ENCODE assay signal across 7 cellular contexts in genomic region chrX:120485562-120486520, GRCh38. TPM values are rescaled to one million over a fixed set of nuclear protein-coding genes. Genes with fewer than 3 reads are reported as not detected.
DNase-seq lines count a peak whose midpoint lies in the region; ATAC-seq and TF ChIP-seq lines count a peak whose summit lies in the region.

No MANE protein-coding gene starts in this region.

- ATAC-seq in GM18502 (IDR thresholded peaks at IDR 0.05; ENCODE audit: poor library complexity, unreplicated experiment): peak; percentile 87
- ATAC-seq in HG02884 (IDR thresholded peaks at IDR 0.05; ENCODE audit: unreplicated experiment): peak; percentile 79
- peak; percentile 93 for ATAC-seq in sciatic nerve

- in situ Hi-C loops in brain microvascular endothelial cell (cut with HindIII; ENCODE audit: low pct_ligation_motif_present, low sequenced_read_pairs): no loop called here

- no peaks in the 10 kb centered on the region for H3K36me3 ChIP-seq in brain microvascular endothelial cell (replicated peaks)

- intact Hi-C loops in sciatic nerve (cut with DNase I): no loop called here

- H3K4me3 ChIP-seq in brain microvascular endothelial cell (ENCODE audit: low read depth, low read length): peak overlapping the region; percentile 56

- TF ChIP-seq CTCF in brain microvascular endothelial cell (IDR thresholded peaks at IDR 0.05; ENCODE audit: low read depth, low read length, missing control alignments): peak; percentile 64

- peak; percentile 49 to 51 for DNase-seq in NCI-H187 (lab: John Stamatoyannopoulos, UW)
- peak; percentile 28 for DNase-seq in T1000 (lab: John Stamatoyannopoulos, UW)
- peak; percentile 73 for DNase-seq in brain microvascular endothelial cell
- DNase-seq in iPS DF 4.7 (ENCODE audit: extremely low read depth, low spot score): peak; percentile 30
- peak; percentile 85 for DNase-seq in sciatic nerve (ENCODE audit: low spot score)

- H3K27me3 ChIP-seq in brain microvascular endothelial cell (replicated peaks): no peaks in the 10 kb centered on the region

- peak overlapping the region; percentile 45 for H3K27ac ChIP-seq in brain microvascular endothelial cell

RNA-seq across cellular contexts. Expression of gene LAMP2, which starts 16.7 kb away (rescaled TPM):
- 116 TPM for total RNA-seq in sciatic nerve

Comparison
In these comparisons a context has a peak if more than half of its experiments do, and no peak if none do; other contexts are left out.
1. Peak in every context shown above with its lines: DNase-seq, ATAC-seq, H3K4me3 ChIP-seq and H3K27ac ChIP-seq.
2. DNase-seq: peak in every context shown above with its lines; median percentile 85 in sciatic nerve; 73 in brain microvascular endothelial cell; 50 in NCI-H187; 30 in iPS DF 4.7; 28 in T1000.